In genomic region chr2:10923007-10923372, GRCh38 we compare ENCODE assay signal across 35 cellular contexts. TPM values are rescaled to one million over a fixed set of nuclear protein-coding genes. Genes with fewer than 3 reads are reported as not detected.
"Had no signal": no experiment of that assay in that cellular context is flagged by ENCODE, and none has a peak within 500 bp of the region (broad histone marks: within the 10 kb centered on the region; RNA-seq: fewer than 3 reads in every experiment).

No MANE protein-coding gene starts in this region.

- H3K4me1 Mint-ChIP-seq: immature natural killer cell, natural killer cell had no signal

- H3K36me3 ChIP-seq: left lung, lower lobe of right lung, neural progenitor cell, ovary, prostate gland, sigmoid colon, thyroid gland, transverse colon, upper lobe of left lung had no signal

- H2AFZ ChIP-seq: neural progenitor cell had no signal

- H3K9me3 ChIP-seq: left lung, lower lobe of right lung, ovary, prostate gland, sigmoid colon, testis, thyroid gland, transverse colon, upper lobe of left lung had no signal

- ATAC-seq: left colon; left lung; lower lobe of right lung; natural killer cell; right cardiac atrium; stimulated activated memory B cell treated with anti-CD40 and anti-IgM and Interleukin-4, amounts not matched to agents 10 μg/mL and 1 μg/mL and 100 μg/mL, for 72 hours; stimulated activated naive CD8-positive, alpha-beta T cell treated with anti-CD3 and anti-CD28 coated beads, Interleukin-15, amount 100 ng/mL, for 72 hours had no signal

- H3K27ac Mint-ChIP-seq: immature natural killer cell; mesothelial cell of epicardium; naive B cell; natural killer cell; nephron progenitor cell; neural progenitor cell; stimulated activated memory B cell treated with anti-CD40 and anti-IgM and Interleukin-4, amounts not matched to agents 10 μg/mL and 1 μg/mL and 100 μg/mL, for 72 hours had no signal

- H3K9ac ChIP-seq: neural progenitor cell had no signal

- H3K4me2 ChIP-seq: neural progenitor cell had no signal

- H3K4me3 Mint-ChIP-seq: immature natural killer cell; mesothelial cell of epicardium; naive B cell; natural killer cell; nephron progenitor cell; neural progenitor cell; stimulated activated memory B cell treated with anti-CD40 and anti-IgM and Interleukin-4, amounts not matched to agents 10 μg/mL and 1 μg/mL and 100 μg/mL, for 72 hours; stimulated activated naive CD8-positive, alpha-beta T cell treated with anti-CD3 and anti-CD28 coated beads, Interleukin-15, amount 100 ng/mL, for 72 hours had no signal

- H3K36me3 Mint-ChIP-seq: immature natural killer cell; mesothelial cell of epicardium; naive B cell; natural killer cell; neural progenitor cell; stimulated activated memory B cell treated with anti-CD40 and anti-IgM and Interleukin-4, amounts not matched to agents 10 μg/mL and 1 μg/mL and 100 μg/mL, for 72 hours had no signal

- H3K9me3 Mint-ChIP-seq: immature natural killer cell; mesothelial cell of epicardium; natural killer cell; nephron progenitor cell; stimulated activated memory B cell treated with anti-CD40 and anti-IgM and Interleukin-4, amounts not matched to agents 10 μg/mL and 1 μg/mL and 100 μg/mL, for 72 hours; stimulated activated naive CD8-positive, alpha-beta T cell treated with anti-CD3 and anti-CD28 coated beads, Interleukin-15, amount 100 ng/mL, for 72 hours had no signal

- DNase-seq: hypothalamus; immature natural killer cell; left lung; lower lobe of right lung; mammary epithelial cell; mesenchymal stem cell; naive B cell; natural killer cell; nephron progenitor cell; ovary; retina; right cardiac atrium; small intestine; stimulated activated CD4-positive, alpha-beta T cell treated with anti-CD3 and anti-CD28 coated beads, Interleukin-1b, Interleukin-23, amount 100 ng/mL, for 48 hours; stimulated activated CD4-positive, alpha-beta T cell treated with anti-CD3 and anti-CD28 coated beads, Interleukin-2, amount 100 ng/mL, for 48 hours; stimulated activated CD4-positive, alpha-beta T cell treated with anti-CD3 and anti-CD28 coated beads, Interleukin-4, amount 100 ng/mL, for 4 hours; stimulated activated CD8-positive, alpha-beta memory T cell treated with anti-CD3 and anti-CD28 coated beads, Interleukin-4, amount 100 ng/mL, for 48 hours; stimulated activated naive CD4-positive, alpha-beta T cell treated with Interleukin-2 at 50 U/mL for 16 hours; stimulated activated naive CD8-positive, alpha-beta T cell treated with anti-CD3 and anti-CD28 coated beads, Interleukin-15, amount 100 ng/mL, for 72 hours; substantia nigra; testis; thyroid gland; transverse colon had no signal

- H3K27me3 ChIP-seq: ovary, testis, thyroid gland, upper lobe of left lung had no signal

- H3K4me1 ChIP-seq: left lung, lower lobe of right lung, prostate gland, sigmoid colon, testis, thyroid gland, transverse colon, upper lobe of left lung had no signal

- H3K27ac ChIP-seq: left lung, lower lobe of right lung, neural progenitor cell, ovary, prostate gland, sigmoid colon, testis, thyroid gland, transverse colon, upper lobe of left lung had no signal

- H3K4me3 ChIP-seq: left lung, lower lobe of right lung, neural progenitor cell, ovary, prostate gland, sigmoid colon, testis, thyroid gland, transverse colon, upper lobe of left lung had no signal

- FAIRE-seq: islet of Langerhans, kidney, small intestine, urothelium cell line had no signal

RNA-seq across cellular contexts. Expression of gene KCNF1, which starts 11.3 kb away (rescaled TPM):
- total RNA-seq: left lung, lower lobe of right lung, mononuclear cell, natural killer cell, thyroid gland had no signal
- polyA plus RNA-seq: immature natural killer cell, liver had no signal
